9 cellular contexts compared by ENCODE assay signal in the genomic region with DNA sequence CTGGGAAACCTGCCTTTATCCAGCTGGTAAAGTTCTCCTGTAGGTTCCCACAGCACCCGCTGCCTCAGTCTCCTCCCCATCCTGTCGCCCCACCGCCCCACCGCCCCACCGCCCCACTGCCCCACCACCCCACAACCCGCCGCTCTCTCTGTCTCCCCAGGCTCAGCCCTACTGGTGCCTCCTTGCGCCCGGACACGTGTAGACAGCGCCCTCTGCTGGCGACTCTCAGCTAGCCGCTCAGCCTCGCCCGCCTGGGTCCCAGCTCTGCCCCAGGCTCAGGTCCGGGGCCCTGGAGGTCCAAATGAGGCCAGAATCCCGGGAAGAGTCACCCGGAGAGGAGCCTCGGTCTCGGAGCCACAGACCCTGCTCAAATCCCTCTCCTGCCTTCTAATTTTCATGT. TPM values are rescaled to one million over a fixed set of nuclear protein-coding genes. Genes with fewer than 3 reads are reported as not detected.
DNase-seq lines count a peak whose midpoint lies in the region; ATAC-seq and TF ChIP-seq lines count a peak whose summit lies in the region.
"Not testable (repeated sequence)": the region's sequence is repeated elsewhere in the genome, so short reads cannot be mapped to it uniquely, and the experiment has no call there.
"Had no signal": no experiment of that assay in that cellular context is flagged by ENCODE, and none has a peak within 500 bp of the region (broad histone marks: within the 10 kb centered on the region; RNA-seq: fewer than 3 reads in every experiment).

No MANE protein-coding gene starts in this region.

- H4K20me1 ChIP-seq in GM23338 (replicated peaks; ENCODE audit: insufficient read depth): not testable (repeated sequence)

- not testable (repeated sequence) for H3K9me2 ChIP-seq in GM23338 (ENCODE audit: insufficient read depth)

- peak; percentile 100 for ATAC-seq in CD4-positive, alpha-beta T cell (ENCODE audit: poor library complexity)
- ATAC-seq in GM19043 (IDR thresholded peaks at IDR 0.05; ENCODE audit: low read depth, unreplicated experiment): peak; percentile 68
- ATAC-seq in GM23338: peak; percentile 99
- ATAC-seq in HG03175 (IDR thresholded peaks at IDR 0.05; ENCODE audit: unreplicated experiment): peak; percentile 43
- peak; percentile 98 for ATAC-seq in activated B cell treated with CpG ODN at 0.5 μM for 24 hours (ENCODE audit: low read depth)
- peak; percentile 100 for ATAC-seq in effector memory CD8-positive, alpha-beta T cell (replicated peaks)
- peak; percentile 96 for ATAC-seq in lower lobe of right lung
- ATAC-seq in stimulated activated naive B cell treated with anti-CD40 and anti-IgM and Interleukin-4, amounts not matched to agents 10 μg/mL and 1 μg/mL and 100 μg/mL, for 72 hours (replicated peaks): peak; percentile 99 to 100

- H3K27ac ChIP-seq in CD4-positive, alpha-beta T cell (ENCODE audit: low read depth, low read length); GM23338 (ENCODE audit: low read depth); lower lobe of right lung: not testable (repeated sequence)

- H3K9me3 ChIP-seq in CD4-positive, alpha-beta T cell (ENCODE audit: control insufficient read depth, low read length); lower lobe of right lung: not testable (repeated sequence)

- TF ChIP-seq CTCF in CD4-positive, alpha-beta T cell (IDR thresholded peaks at IDR 0.05); GM23338 (conservative IDR thresholded peaks at IDR 0.05; ENCODE audit: low read depth in 2 of 2); activated B cell treated with CpG ODN at 0.5 μM for 24 hours (IDR thresholded peaks at IDR 0.05); lower lobe of right lung (IDR thresholded peaks at IDR 0.05): not testable (repeated sequence)

- not testable (repeated sequence) for H3K4me1 ChIP-seq in GM23338 (ENCODE audit: insufficient read depth); lower lobe of right lung

- not testable (repeated sequence) for H3K4me2 ChIP-seq in GM23338

- POLR2A ChIA-PET in CD4-positive, alpha-beta T cell (lab: Charles Lee); activated B cell treated with CpG ODN at 0.5 μM for 24 hours (lab: Charles Lee): not testable (repeated sequence)

- not testable (repeated sequence) for H3K4me3 Mint-ChIP-seq in CD4-positive, alpha-beta T cell; GM23338; activated B cell treated with CpG ODN at 0.5 μM for 24 hours; effector memory CD8-positive, alpha-beta T cell; stimulated activated naive B cell treated with anti-CD40 and anti-IgM and Interleukin-4, amounts not matched to agents 10 μg/mL and 1 μg/mL and 100 μg/mL, for 72 hours

- not testable (repeated sequence) for H3K27me3 Mint-ChIP-seq in CD4-positive, alpha-beta T cell; GM23338 (ENCODE audit: insufficient read depth, low read depth, poor library complexity); activated B cell treated with CpG ODN at 0.5 μM for 24 hours; effector memory CD8-positive, alpha-beta T cell; stimulated activated naive B cell treated with anti-CD40 and anti-IgM and Interleukin-4, amounts not matched to agents 10 μg/mL and 1 μg/mL and 100 μg/mL, for 72 hours

- H3K27ac Mint-ChIP-seq in CD4-positive, alpha-beta T cell; GM23338; activated B cell treated with CpG ODN at 0.5 μM for 24 hours; effector memory CD8-positive, alpha-beta T cell; stimulated activated naive B cell treated with anti-CD40 and anti-IgM and Interleukin-4, amounts not matched to agents 10 μg/mL and 1 μg/mL and 100 μg/mL, for 72 hours: not testable (repeated sequence)

- not testable (repeated sequence) for H3K4me1 Mint-ChIP-seq in CD4-positive, alpha-beta T cell (ENCODE audit: low read depth); GM23338; activated B cell treated with CpG ODN at 0.5 μM for 24 hours; effector memory CD8-positive, alpha-beta T cell (ENCODE audit: low read depth in 2 of 2); stimulated activated naive B cell treated with anti-CD40 and anti-IgM and Interleukin-4, amounts not matched to agents 10 μg/mL and 1 μg/mL and 100 μg/mL, for 72 hours

- H3K27me3 ChIP-seq in CD4-positive, alpha-beta T cell (ENCODE audit: control insufficient read depth, insufficient read depth, low read length); GM23338 (ENCODE audit: insufficient read depth); lower lobe of right lung (ENCODE audit: low read depth): not testable (repeated sequence)

- H2AFZ ChIP-seq in GM23338: not testable (repeated sequence)

- not testable (repeated sequence) for H3K4me3 ChIP-seq in GM23338, lower lobe of right lung

- DNase-seq in CD4-positive, alpha-beta T cell; GM23338 (ENCODE audit: low spot score); activated B cell treated with CpG ODN at 0.5 μM for 24 hours; effector memory CD8-positive, alpha-beta T cell; lower lobe of right lung; stimulated activated naive B cell treated with anti-CD40 and anti-IgM and Interleukin-4, amounts not matched to agents 10 μg/mL and 1 μg/mL and 100 μg/mL, for 72 hours: not testable (repeated sequence)

- not testable (repeated sequence) for H3K36me3 Mint-ChIP-seq in CD4-positive, alpha-beta T cell (ENCODE audit: low read depth); GM23338 (ENCODE audit: low read depth); activated B cell treated with CpG ODN at 0.5 μM for 24 hours (ENCODE audit: low read depth); effector memory CD8-positive, alpha-beta T cell (ENCODE audit: insufficient read depth); stimulated activated naive B cell treated with anti-CD40 and anti-IgM and Interleukin-4, amounts not matched to agents 10 μg/mL and 1 μg/mL and 100 μg/mL, for 72 hours

- not testable (repeated sequence) for H3K36me3 ChIP-seq in GM23338 (ENCODE audit: insufficient read depth); lower lobe of right lung

- intact Hi-C loops in CD4-positive, alpha-beta T cell (cut with DNase I, micrococcal nuclease); activated B cell treated with CpG ODN at 0.5 μM for 24 hours (cut with micrococcal nuclease); lower lobe of right lung (cut with DNase I): not testable (repeated sequence)

- not testable (repeated sequence) for H3K79me2 ChIP-seq in GM23338 (replicated peaks; ENCODE audit: insufficient read depth)

- not testable (repeated sequence) for H3F3A ChIP-seq in GM23338 (replicated peaks; ENCODE audit: low read depth)

- H3K9me3 Mint-ChIP-seq in CD4-positive, alpha-beta T cell; GM23338; activated B cell treated with CpG ODN at 0.5 μM for 24 hours; effector memory CD8-positive, alpha-beta T cell; stimulated activated naive B cell treated with anti-CD40 and anti-IgM and Interleukin-4, amounts not matched to agents 10 μg/mL and 1 μg/mL and 100 μg/mL, for 72 hours: not testable (repeated sequence)

- CTCF ChIA-PET in CD4-positive, alpha-beta T cell (lab: Charles Lee); activated B cell treated with CpG ODN at 0.5 μM for 24 hours (lab: Charles Lee): not testable (repeated sequence)

RNA-seq across cellular contexts. Expression of gene GRAPL, which starts 48.0 kb away (rescaled TPM):
- total RNA-seq in CD4-positive, alpha-beta T cell: 10 to 100 TPM; 23.7 to 26.2 TPM
- 0.28 TPM in 1 of 2 replicates, not detected in the other for total RNA-seq in GM23338 (2014; rRNA removed; shearing (Covaris generic))
- not detected in 2 replicates for polyA plus RNA-seq in GM23338 (2016; fragmentation: Nextera tagmentation; extraction: Ambion mirVana)
- 54.5 and 59.0 TPM in 2 replicates for total RNA-seq in activated B cell treated with CpG ODN at 0.5 μM for 24 hours
- 10.8 TPM for total RNA-seq in lower lobe of right lung
- total RNA-seq: mammary epithelial cell had no signal
- polyA plus RNA-seq: mammary epithelial cell had no signal

Comparison
In these comparisons a context has a peak if more than half of its experiments do, and no peak if none do; other contexts are left out.
1. ATAC-seq: peak in every context shown above with its lines; median percentile 100 in CD4-positive, alpha-beta T cell; 100 in effector memory CD8-positive, alpha-beta T cell; 100 in stimulated activated naive B cell treated with anti-CD40 and anti-IgM and Interleukin-4, amounts not matched to agents 10 μg/mL and 1 μg/mL and 100 μg/mL, for 72 hours; 99 in GM23338; 98 in activated B cell treated with CpG ODN at 0.5 μM for 24 hours; 96 in lower lobe of right lung; 68 in GM19043; 43 in HG03175.